Comparison of ENCODE assay signal across 13 cellular contexts in the genomic region with DNA sequence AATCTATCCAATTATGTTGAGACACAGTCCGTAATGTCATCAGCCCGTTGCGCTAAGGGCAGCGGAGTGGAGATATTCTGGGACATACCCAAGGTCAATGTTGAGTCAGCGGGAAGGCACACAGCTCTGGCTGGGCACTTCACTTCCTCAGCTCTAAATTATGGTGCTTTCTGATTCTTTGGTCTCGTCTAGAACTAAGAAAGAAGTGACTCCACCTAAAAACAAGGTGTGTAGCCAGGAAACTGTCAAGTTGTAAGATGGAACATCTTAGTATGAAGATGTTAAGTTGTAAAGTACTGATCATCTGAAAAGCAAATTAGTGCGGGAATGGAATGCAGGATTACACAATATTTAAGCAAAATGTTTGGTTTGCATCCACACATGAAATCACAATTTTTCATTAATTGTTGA. TPM values are rescaled to one million over a fixed set of nuclear protein-coding genes. Genes with fewer than 3 reads are reported as not detected.
DNase-seq lines count a peak whose midpoint lies in the region; ATAC-seq and TF ChIP-seq lines count a peak whose summit lies in the region.
"Had no signal": no experiment of that assay in that cellular context is flagged by ENCODE, and none has a peak within 500 bp of the region (broad histone marks: within the 10 kb centered on the region; RNA-seq: fewer than 3 reads in every experiment).

No MANE protein-coding gene starts in this region.

- H3K36me3 ChIP-seq in PC-9 (ENCODE audit: low read depth) = peaks cover 10% of the 10 kb centered on the region
- no peaks in the 10 kb centered on the region for H3K36me3 ChIP-seq in esophagus squamous epithelium
- no peaks in the 10 kb centered on the region; the same call in 1 of the 2 replicates for H3K36me3 ChIP-seq in H7 (replicated peaks; ENCODE audit: control insufficient read depth, insufficient read depth, low read length)

- intact Hi-C loops in PC-9 (cut with micrococcal nuclease; ENCODE audit: unreplicated experiment) = loop anchor here (10.0 kb wide), 1 partner anchor 517 kb away; a partner anchor contains a TSS
- intact Hi-C loops in esophagus squamous epithelium (cut with DNase I) = no loop called here

- no peak overlapping the region for H2AFZ ChIP-seq in PC-9

- H4K20me1 ChIP-seq in PC-9 (ENCODE audit: insufficient read depth) = no peaks in the 10 kb centered on the region; the same call in 1 of the 2 replicates

- H3K27me3 Mint-ChIP-seq in activated CD4-positive, alpha-beta memory T cell treated with anti-CD3 and anti-CD28 coated beads, Interleukin-2, amount 10 ng/mL, durations not matched to agents 7 days and 5 days = no peaks in the 10 kb centered on the region
- H3K27me3 Mint-ChIP-seq: T-cell had no signal

- no peak overlapping the region for H3K4me3 Mint-ChIP-seq in activated CD4-positive, alpha-beta memory T cell treated with anti-CD3 and anti-CD28 coated beads, Interleukin-2, amount 10 ng/mL, durations not matched to agents 7 days and 5 days
- H3K4me3 Mint-ChIP-seq: T-cell had no signal

- H3K36me3 Mint-ChIP-seq in activated CD4-positive, alpha-beta memory T cell treated with anti-CD3 and anti-CD28 coated beads, Interleukin-2, amount 10 ng/mL, durations not matched to agents 7 days and 5 days (ENCODE audit: low read depth) = no peaks in the 10 kb centered on the region
- H3K36me3 Mint-ChIP-seq: T-cell had no signal

- peak overlapping the region; percentile 20 for H3K4me2 ChIP-seq in PC-9

- H3K9me3 Mint-ChIP-seq in activated CD4-positive, alpha-beta memory T cell treated with anti-CD3 and anti-CD28 coated beads, Interleukin-2, amount 10 ng/mL, durations not matched to agents 7 days and 5 days = no peaks in the 10 kb centered on the region
- H3K9me3 Mint-ChIP-seq: T-cell had no signal

- no peak for TF ChIP-seq POLR2A in esophagus squamous epithelium (IDR thresholded peaks at IDR 0.05)

- peak overlapping the region; percentile 89 for H3K27ac ChIP-seq in PC-9
- peak overlapping the region in 3 of 4 donors; percentile 39 to 62 (median 46) for H3K27ac ChIP-seq in esophagus squamous epithelium

- peaks cover 93% of the 10 kb centered on the region for H3K4me1 ChIP-seq in PC-9 (replicated peaks; ENCODE audit: insufficient read depth)
- peaks cover 6 to 68% (median 13%) of the 10 kb centered on the region in 3 donors for H3K4me1 ChIP-seq in esophagus squamous epithelium

- no peaks in the 10 kb centered on the region for H3K9me2 ChIP-seq in PC-9 (ENCODE audit: insufficient read depth)

- 30 to 38% methylated on average over 7 of the region's 7 CpGs for WGBS in esophagus squamous epithelium, 2 donors

- H3K27ac Mint-ChIP-seq in activated CD4-positive, alpha-beta memory T cell treated with anti-CD3 and anti-CD28 coated beads, Interleukin-2, amount 10 ng/mL, durations not matched to agents 7 days and 5 days = no peak overlapping the region
- H3K27ac Mint-ChIP-seq: T-cell had no signal

- H3K4me3 ChIP-seq in PC-9 = no peak overlapping the region
- no peak overlapping the region for H3K4me3 ChIP-seq in esophagus squamous epithelium
- H3K4me3 ChIP-seq in H7 (ENCODE audit: insufficient read depth, low read depth, low read length) = no peak overlapping the region

- H3K27me3 ChIP-seq in PC-9 (ENCODE audit: insufficient read depth, low read depth) (no peaks in the 10 kb centered on the region), esophagus squamous epithelium (no peaks in the 10 kb centered on the region), H7 (ENCODE audit: control insufficient read depth, insufficient read depth, low read length) (no peaks in the 10 kb centered on the region)

- H3K4me1 Mint-ChIP-seq in activated CD4-positive, alpha-beta memory T cell treated with anti-CD3 and anti-CD28 coated beads, Interleukin-2, amount 10 ng/mL, durations not matched to agents 7 days and 5 days = no peaks in the 10 kb centered on the region

- CTCF ChIA-PET in PC-9 (lab: Charles Lee) = no interaction called here
- CTCF ChIA-PET in activated CD4-positive, alpha-beta memory T cell treated with anti-CD3 and anti-CD28 coated beads, Interleukin-2, amount 10 ng/mL, durations not matched to agents 7 days and 5 days (lab: Charles Lee) = no interaction called here

- peak; percentile 24 for DNase-seq in ELR (ENCODE audit: low read depth)
- peak in 1 of 2 experiments; percentile 44 for DNase-seq in PC-9
- DNase-seq in esophagus squamous epithelium (lab: John Stamatoyannopoulos, UW) = no peak
- peak; percentile 28 for DNase-seq in omental fat pad (ENCODE audit: low spot score)
- DNase-seq in H7 = no peak
- no peak for DNase-seq in activated CD4-positive, alpha-beta memory T cell treated with anti-CD3 and anti-CD28 coated beads, Interleukin-2, amount 10 ng/mL, durations not matched to agents 7 days and 5 days
- no peak for DNase-seq in SKM-1 (lab: John Stamatoyannopoulos, UW; ENCODE audit: unreplicated experiment)
- DNase-seq: activated CD8-positive, alpha-beta memory T cell treated with anti-CD3 and anti-CD28 coated beads for 24 hours; C1 segment of cervical spinal cord; NCI-H1092; NCI-H524; T-cell had no signal

- BruUV-seq in PC-9 (replicated peaks; lab: Mats Ljungman, UMichigan) = no TSS peak

- TF ChIP-seq CTCF in PC-9 (conservative IDR thresholded peaks at IDR 0.05) (no peak), esophagus squamous epithelium (IDR thresholded peaks at IDR 0.05) (no peak), omental fat pad (IDR thresholded peaks at IDR 0.05) (no peak)

- peaks cover 88% of the 10 kb centered on the region for H3F3A ChIP-seq in PC-9 (ENCODE audit: insufficient read depth, low read depth)

- peaks cover 60% of the 10 kb centered on the region for H3K79me2 ChIP-seq in PC-9 (ENCODE audit: low read depth)

- ATAC-seq in omental fat pad (ENCODE audit: low FRiP score) (peak; percentile 93), HG03039 (IDR thresholded peaks at IDR 0.05; ENCODE audit: unreplicated experiment) (no peak)
- ATAC-seq: T-cell had no signal

- no peaks in the 10 kb centered on the region for H3K9me3 ChIP-seq in PC-9 (ENCODE audit: insufficient read depth, low read depth)
- no peaks in the 10 kb centered on the region for H3K9me3 ChIP-seq in esophagus squamous epithelium

- POLR2A ChIA-PET in PC-9 (lab: Charles Lee; ENCODE audit: unreplicated experiment) = no interaction called here
- POLR2A ChIA-PET in activated CD4-positive, alpha-beta memory T cell treated with anti-CD3 and anti-CD28 coated beads, Interleukin-2, amount 10 ng/mL, durations not matched to agents 7 days and 5 days (lab: Charles Lee) = no interaction called here

RNA-seq across cellular contexts. Expression of a gene that starts 43.1 kb away (rescaled TPM):
- 89.4 and 102 TPM in 2 replicates for total RNA-seq in PC-9 (2021)
- 10 to 100 TPM; 16.5 to 29.3 (median 20.5) TPM for total RNA-seq in esophagus squamous epithelium
- 1 to 10 TPM; 2.5 to 6.3 (median 3.0) TPM for total RNA-seq in omental fat pad
- 16.6 and 24.9 TPM in 2 replicates for total RNA-seq in H7 (2014; rRNA removed; shearing (Covaris generic))
- total RNA-seq in activated CD4-positive, alpha-beta memory T cell treated with anti-CD3 and anti-CD28 coated beads, Interleukin-2, amount 10 ng/mL, durations not matched to agents 7 days and 5 days = under 1 TPM; 0.65 to 0.68 TPM

Comparison
In these comparisons a context has a peak if more than half of its experiments do, and no peak if none do; other contexts are left out.
1. DNase-seq: peak in ELR (single experiment) and omental fat pad (single experiment); none in esophagus squamous epithelium (single experiment), H7 (single experiment), activated CD4-positive, alpha-beta memory T cell treated with anti-CD3 and anti-CD28 coated beads, Interleukin-2, amount 10 ng/mL, durations not matched to agents 7 days and 5 days (single experiment) and SKM-1 (single experiment).